Comparison of ENCODE assay signal across 8 cellular contexts in the genomic region with DNA sequence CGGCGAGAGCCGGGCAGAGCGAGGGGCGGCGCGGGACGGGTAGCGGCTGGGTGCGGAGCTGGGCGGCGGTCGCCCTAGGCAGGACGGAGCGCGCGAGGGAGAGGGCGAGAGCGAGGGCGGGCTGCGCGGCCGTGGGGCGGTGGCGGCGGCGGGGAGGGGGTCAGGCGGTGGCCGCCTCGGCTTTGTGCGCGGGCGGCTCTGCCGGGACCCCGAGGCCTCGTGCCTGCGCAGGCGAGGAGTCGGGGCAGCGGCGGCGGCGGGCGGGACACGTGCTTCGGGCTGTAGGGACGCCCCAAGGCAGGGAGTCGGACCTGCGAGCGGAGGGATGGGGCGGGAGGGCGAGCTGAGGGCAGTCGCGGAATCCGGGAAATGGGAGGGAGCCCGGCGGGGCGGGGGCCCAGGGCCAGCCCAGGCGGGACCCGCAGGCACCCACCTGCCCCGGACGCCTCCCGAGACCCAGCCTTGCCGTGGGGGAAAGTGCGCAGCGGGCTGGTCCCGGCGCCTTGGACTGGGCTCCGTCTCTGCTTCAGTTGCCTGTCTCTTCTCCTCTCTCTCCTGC. TPM values are rescaled to one million over a fixed set of nuclear protein-coding genes. Genes with fewer than 3 reads are reported as not detected.
DNase-seq lines count a peak whose midpoint lies in the region; ATAC-seq and TF ChIP-seq lines count a peak whose summit lies in the region.

No MANE protein-coding gene starts in this region.

- H3K27me3 ChIP-seq in GM23248 (replicated peaks; ENCODE audit: insufficient read depth): peaks cover 17% of the 10 kb centered on the region; the same call in 1 of the 2 replicates
- H3K27me3 ChIP-seq in heart right ventricle: peaks cover 0 to 87% (median 63%) of the 10 kb centered on the region in 7 donors
- no peaks in the 10 kb centered on the region for H3K27me3 ChIP-seq in parathyroid adenoma (ENCODE audit: control insufficient read depth, insufficient read depth, low read length)
- H3K27me3 ChIP-seq in CD4-positive, alpha-beta T cell (ENCODE audit: control insufficient read depth, insufficient read depth, low read length): peaks cover 80% of the 10 kb centered on the region

- H3K4me2 ChIP-seq in GM23248 (ENCODE audit: unreplicated experiment): peak overlapping the region; percentile 77
- peak overlapping the region; percentile 80 for H3K4me2 ChIP-seq in parathyroid adenoma (ENCODE audit: low read length)

- ATAC-seq in heart right ventricle (peak; percentile 25 to 69 (median 52)), GM21360 (IDR thresholded peaks at IDR 0.05; ENCODE audit: unreplicated experiment) (no peak)
- no peak for ATAC-seq in CD4-positive, alpha-beta T cell (ENCODE audit: poor library complexity)

- H3K9ac ChIP-seq in GM23248 (peak overlapping the region; percentile 68), parathyroid adenoma (no peak overlapping the region)

- no peaks in the 10 kb centered on the region for H3K9me3 Mint-ChIP-seq in CD4-positive, alpha-beta T cell

- H4K20me1 ChIP-seq in GM23248 (ENCODE audit: insufficient read depth): no peaks in the 10 kb centered on the region

- H3K27me3 Mint-ChIP-seq in CD4-positive, alpha-beta T cell: peaks cover 90% of the 10 kb centered on the region

- H3K36me3 Mint-ChIP-seq in CD4-positive, alpha-beta T cell (ENCODE audit: low read depth): no peaks in the 10 kb centered on the region

- no peak overlapping the region for H3K4me3 Mint-ChIP-seq in CD4-positive, alpha-beta T cell

- H3K27ac Mint-ChIP-seq in CD4-positive, alpha-beta T cell: no peak overlapping the region

- DNase-seq in GM23248 (peak; percentile 67), heart right ventricle (peak in 1 of 2 donors; percentile 27), NCI-H187 (lab: John Stamatoyannopoulos, UW) (no peak)
- DNase-seq in activated T-cell treated with anti-CD3 and anti-CD28 coated beads, Interleukin-2, amount 50 U/mL, for 48 hours: peak; percentile 22 to 24
- DNase-seq in CD4-positive, alpha-beta T cell: no peak

- H3K4me3 ChIP-seq in GM23248: peak overlapping the region; percentile 81
- H3K4me3 ChIP-seq in heart right ventricle: peak overlapping the region; percentile 6 to 57 (median 49)
- H3K4me3 ChIP-seq in parathyroid adenoma (ENCODE audit: low read depth, low read length): peak overlapping the region; percentile 57

- intact Hi-C loops in heart right ventricle (cut with DNase I): loop anchor here in 2 of 10 donors (5.0 to 10.0 kb wide), 2 partner anchors 334 to 367 kb away; no protein-coding TSS in a partner anchor
- intact Hi-C loops in CD4-positive, alpha-beta T cell (cut with DNase I, micrococcal nuclease): no loop called here

- H3K9me3 ChIP-seq in GM23248 (ENCODE audit: low read depth) (no peaks in the 10 kb centered on the region), heart right ventricle (no peaks in the 10 kb centered on the region), parathyroid adenoma (ENCODE audit: control insufficient read depth, low read length) (no peaks in the 10 kb centered on the region)
- H3K9me3 ChIP-seq in CD4-positive, alpha-beta T cell (ENCODE audit: control insufficient read depth, low read length): no peaks in the 10 kb centered on the region

- TF ChIP-seq CTCF in 22Rv1 (IDR thresholded peaks at IDR 0.05) (no peak), heart right ventricle (IDR thresholded peaks at IDR 0.05) (no peak), parathyroid adenoma (IDR thresholded peaks at IDR 0.05) (no peak)
- TF ChIP-seq CTCF in CD4-positive, alpha-beta T cell (IDR thresholded peaks at IDR 0.05): no peak

- H2AFZ ChIP-seq in GM23248 (peak overlapping the region; percentile 79), parathyroid adenoma (peak overlapping the region; percentile 38)

- no peaks in the 10 kb centered on the region for H3K9me2 ChIP-seq in GM23248 (ENCODE audit: insufficient read depth)

- H3K36me3 ChIP-seq in GM23248 (ENCODE audit: low read depth) (no peaks in the 10 kb centered on the region), heart right ventricle (no peaks in the 10 kb centered on the region), parathyroid adenoma (ENCODE audit: control insufficient read depth, insufficient read depth, low read length) (no peaks in the 10 kb centered on the region)

- peaks cover 15% of the 10 kb centered on the region for H3K4me1 Mint-ChIP-seq in CD4-positive, alpha-beta T cell (ENCODE audit: low read depth)

- WGBS in GM23248 (ENCODE audit: low coverage in 1 of 2, low lambda C conversion rate in 2 of 2, missing lambda C conversion rate in 2 of 2), 2 experiments: 2 to 6% methylated on average over 15 to 63 of the region's 69 CpGs
- WGBS in heart right ventricle, 2 donors: 0 to 1% methylated on average over 24 to 69 of the region's 69 CpGs

- H3K4me1 ChIP-seq in GM23248 (ENCODE audit: insufficient read depth): no peaks in the 10 kb centered on the region
- H3K4me1 ChIP-seq in heart right ventricle: peaks cover 0 to 15% (median 4%) of the 10 kb centered on the region in 9 donors
- no peaks in the 10 kb centered on the region for H3K4me1 ChIP-seq in parathyroid adenoma

- H3K79me2 ChIP-seq in GM23248 (ENCODE audit: insufficient read depth) (no peaks in the 10 kb centered on the region), parathyroid adenoma (no peaks in the 10 kb centered on the region)

- POLR2A ChIA-PET in CD4-positive, alpha-beta T cell (lab: Charles Lee): no interaction called here

- H3K27ac ChIP-seq in 22Rv1 (peak overlapping the region; percentile 69), GM23248 (no peak overlapping the region), heart right ventricle (no peak overlapping the region), parathyroid adenoma (no peak overlapping the region)
- no peak overlapping the region for H3K27ac ChIP-seq in CD4-positive, alpha-beta T cell (ENCODE audit: low read depth, low read length)

- CTCF ChIA-PET in CD4-positive, alpha-beta T cell (lab: Charles Lee): no interaction called here

- in situ Hi-C loops in GM23248 (cut with MboI): loop anchor here (10.0 kb wide), 1 partner anchor 347 kb away; no protein-coding TSS in a partner anchor

- H3F3A ChIP-seq in GM23248 (ENCODE audit: insufficient read depth): 0 out of 2 replicates have a peak, but pooled peaks cover 3% of the 10 kb centered on the region

RNA-seq across cellular contexts. Expression of a gene that starts 0.5 kb away (rescaled TPM):
- 0.76 TPM in 2 replicates for total RNA-seq in GM23248 (2014; rRNA removed; shearing (Covaris generic))
- polyA plus RNA-seq in GM23248 (2016; fragmentation: Nextera tagmentation; extraction: Ambion mirVana): 0.48 and 0.60 TPM in 2 replicates
- 1 to 10 TPM; 1.4 to 7.8 (median 3.0) TPM for total RNA-seq in heart right ventricle
- under 1 TPM; 0.04 to 0.37 TPM for polyA plus RNA-seq in heart right ventricle
- total RNA-seq in CD4-positive, alpha-beta T cell: not detected

Comparison
In these comparisons a context has a peak if more than half of its experiments do, and no peak if none do; other contexts are left out.
1. DNase-seq: peak in GM23248 (single experiment) and activated T-cell treated with anti-CD3 and anti-CD28 coated beads, Interleukin-2, amount 50 U/mL, for 48 hours (2 of 2); none in NCI-H187 (0 of 2) and CD4-positive, alpha-beta T cell (0 of 10).
2. ATAC-seq: peak in heart right ventricle (8 of 8); none in GM21360 (single experiment) and CD4-positive, alpha-beta T cell (single experiment).
3. Peak in every context shown above with its lines, with median percentiles within 50 percentile points of each other: H3K4me3 ChIP-seq.